ENCODE assay signal across 14 cellular contexts in genomic region chr11:1017269-1018005, GRCh38. TPM values are rescaled to one million over a fixed set of nuclear protein-coding genes. Genes with fewer than 3 reads are reported as not detected.
DNase-seq lines count a peak whose midpoint lies in the region; ATAC-seq and TF ChIP-seq lines count a peak whose summit lies in the region.
"Had no signal": no experiment of that assay in that cellular context is flagged by ENCODE, and none has a peak within 500 bp of the region (broad histone marks: within the 10 kb centered on the region; RNA-seq: fewer than 3 reads in every experiment).

No MANE protein-coding gene starts in this region.

- intact Hi-C loops in tibial artery (cut with DNase I; ENCODE audit: low total_unique reads): no loop called here

- DNase-seq in activated naive CD8-positive, alpha-beta T cell treated with anti-CD3 and anti-CD28 coated beads for 36 hours: no peak
- no peak for DNase-seq in central memory CD8-positive, alpha-beta T cell (ENCODE audit: low spot score in 2 of 2)
- DNase-seq in lung (ENCODE audit: low spot score): peak; percentile 41
- peak; percentile 35 to 78 for DNase-seq in tibial artery
- no peak for DNase-seq in NCI-H1694 (lab: John Stamatoyannopoulos, UW)
- DNase-seq in GDM1 (lab: John Stamatoyannopoulos, UW): no peak
- DNase-seq: activated effector memory CD4-positive, alpha-beta T cell treated with Interleukin-2 at 50 U/mL for 16 hours; NCI-H2081 treated with DMSO at 0.1 percent for 48 hours; OCI-M1 had no signal

- H3K4me3 Mint-ChIP-seq in activated naive CD8-positive, alpha-beta T cell: no peak overlapping the region
- H3K4me3 Mint-ChIP-seq in activated naive CD8-positive, alpha-beta T cell treated with anti-CD3 and anti-CD28 coated beads for 36 hours: no peak overlapping the region
- no peak overlapping the region for H3K4me3 Mint-ChIP-seq in central memory CD8-positive, alpha-beta T cell
- H3K4me3 Mint-ChIP-seq: stimulated activated naive CD8-positive, alpha-beta T cell treated with anti-CD3 and anti-CD28 coated beads, Interleukin-15, Interleukin-2, amounts not matched to agents 100 ng/mL and 50 ng/mL, for 24 hours had no signal

- no peaks in the 10 kb centered on the region for H3K27me3 ChIP-seq in lung (ENCODE audit: control insufficient read depth, insufficient read depth)
- no peaks in the 10 kb centered on the region for H3K27me3 ChIP-seq in tibial artery
- H3K27me3 ChIP-seq: dorsolateral prefrontal cortex had no signal

- H3K9me3 Mint-ChIP-seq in activated naive CD8-positive, alpha-beta T cell (ENCODE audit: low read depth): no peaks in the 10 kb centered on the region
- H3K9me3 Mint-ChIP-seq in activated naive CD8-positive, alpha-beta T cell treated with anti-CD3 and anti-CD28 coated beads for 36 hours: peaks cover 2% of the 10 kb centered on the region
- peaks cover 14% of the 10 kb centered on the region for H3K9me3 Mint-ChIP-seq in central memory CD8-positive, alpha-beta T cell

- peak overlapping the region; percentile 4 for H3K27ac Mint-ChIP-seq in activated naive CD8-positive, alpha-beta T cell
- H3K27ac Mint-ChIP-seq in activated naive CD8-positive, alpha-beta T cell treated with anti-CD3 and anti-CD28 coated beads for 36 hours: no peak overlapping the region
- peak overlapping the region; percentile 16 for H3K27ac Mint-ChIP-seq in central memory CD8-positive, alpha-beta T cell (ENCODE audit: low read depth)

- 85 to 86% methylated on average over 12 of the region's 12 CpGs for WGBS in lung, 2 donors

- no peak for TF ChIP-seq CTCF in lung (IDR thresholded peaks at IDR 0.05; ENCODE audit: control extremely low read depth, extremely low read depth)
- TF ChIP-seq CTCF in tibial artery (IDR thresholded peaks at IDR 0.05): no peak

- no peaks in the 10 kb centered on the region for H3K9me3 ChIP-seq in lung (ENCODE audit: control insufficient read depth in 2 of 2, insufficient read depth in 1 of 2, low read length in 1 of 2)
- no peaks in the 10 kb centered on the region for H3K9me3 ChIP-seq in tibial artery

- H3K27me3 Mint-ChIP-seq in activated naive CD8-positive, alpha-beta T cell: no peaks in the 10 kb centered on the region
- H3K27me3 Mint-ChIP-seq in activated naive CD8-positive, alpha-beta T cell treated with anti-CD3 and anti-CD28 coated beads for 36 hours: no peaks in the 10 kb centered on the region
- no peaks in the 10 kb centered on the region for H3K27me3 Mint-ChIP-seq in central memory CD8-positive, alpha-beta T cell
- H3K27me3 Mint-ChIP-seq: stimulated activated naive CD8-positive, alpha-beta T cell treated with anti-CD3 and anti-CD28 coated beads, Interleukin-15, Interleukin-2, amounts not matched to agents 100 ng/mL and 50 ng/mL, for 24 hours had no signal

- H3K36me3 ChIP-seq in lung (ENCODE audit: control insufficient read depth in 2 of 2, insufficient read depth in 2 of 2, low read length in 2 of 2): peaks cover 0 to 10% of the 10 kb centered on the region in 2 donors
- H3K36me3 ChIP-seq in tibial artery: peaks cover 0 to 18% (median 13%) of the 10 kb centered on the region in 3 donors

- peak; percentile 27 for ATAC-seq in central memory CD8-positive, alpha-beta T cell (replicated peaks; ENCODE audit: extremely low read depth, poor library complexity, severe bottlenecking)
- no peak for ATAC-seq in lung (ENCODE audit: insufficient read depth, low FRiP score)
- ATAC-seq in GM18867 (IDR thresholded peaks at IDR 0.05; ENCODE audit: unreplicated experiment): no peak

- H3K36me3 Mint-ChIP-seq in activated naive CD8-positive, alpha-beta T cell: peaks cover 13% of the 10 kb centered on the region
- peaks cover 15% of the 10 kb centered on the region for H3K36me3 Mint-ChIP-seq in activated naive CD8-positive, alpha-beta T cell treated with anti-CD3 and anti-CD28 coated beads for 36 hours
- peaks cover 2% of the 10 kb centered on the region for H3K36me3 Mint-ChIP-seq in central memory CD8-positive, alpha-beta T cell (ENCODE audit: insufficient read depth)

- no peak overlapping the region for H3K4me3 ChIP-seq in lung
- H3K4me3 ChIP-seq in tibial artery: no peak overlapping the region
- H3K4me3 ChIP-seq: dorsolateral prefrontal cortex had no signal

- H3K27ac ChIP-seq in lung (ENCODE audit: low read depth in 1 of 2, low read length in 1 of 2): no peak overlapping the region
- no peak overlapping the region for H3K27ac ChIP-seq in tibial artery

- peaks cover 19% of the 10 kb centered on the region for H3K4me1 Mint-ChIP-seq in activated naive CD8-positive, alpha-beta T cell (ENCODE audit: low read depth)
- peaks cover 15% of the 10 kb centered on the region for H3K4me1 Mint-ChIP-seq in activated naive CD8-positive, alpha-beta T cell treated with anti-CD3 and anti-CD28 coated beads for 36 hours
- H3K4me1 Mint-ChIP-seq in central memory CD8-positive, alpha-beta T cell: peaks cover 23% of the 10 kb centered on the region

- no peaks in the 10 kb centered on the region for H3K4me1 ChIP-seq in lung (ENCODE audit: control insufficient read depth in 2 of 2, insufficient read depth in 2 of 2, low read length in 2 of 2)
- no peaks in the 10 kb centered on the region for H3K4me1 ChIP-seq in tibial artery

RNA-seq across cellular contexts. Expression of gene MUC6, which starts 19.1 kb away (rescaled TPM):
- total RNA-seq in activated naive CD8-positive, alpha-beta T cell treated with anti-CD3 and anti-CD28 coated beads for 36 hours: not detected
- under 1 TPM in 1 of 2 donors, not detected in 1; 0.92 TPM for total RNA-seq in lung
- polyA plus RNA-seq in lung: under 1 TPM; 0.01 to 0.06 TPM
- total RNA-seq: dorsolateral prefrontal cortex had no signal
- polyA plus RNA-seq: neural cell had no signal

RNA-seq across cellular contexts. Expression of gene MUC2, which starts 57.2 kb away (rescaled TPM):
- not detected for total RNA-seq in activated naive CD8-positive, alpha-beta T cell treated with anti-CD3 and anti-CD28 coated beads for 36 hours
- total RNA-seq in lung: under 1 TPM; 0.03 to 0.43 TPM
- under 1 TPM; 0.24 to 0.37 TPM for polyA plus RNA-seq in lung
- polyA plus RNA-seq: neural cell had no signal

Comparison
In these comparisons a context has a peak if more than half of its experiments do, and no peak if none do; other contexts are left out.
1. DNase-seq: peak in lung (single experiment) and tibial artery (2 of 2); none in activated naive CD8-positive, alpha-beta T cell treated with anti-CD3 and anti-CD28 coated beads for 36 hours (single experiment), central memory CD8-positive, alpha-beta T cell (0 of 2), NCI-H1694 (single experiment) and GDM1 (single experiment).